ENCODE assay signal across 25 cellular contexts in the genomic region with DNA sequence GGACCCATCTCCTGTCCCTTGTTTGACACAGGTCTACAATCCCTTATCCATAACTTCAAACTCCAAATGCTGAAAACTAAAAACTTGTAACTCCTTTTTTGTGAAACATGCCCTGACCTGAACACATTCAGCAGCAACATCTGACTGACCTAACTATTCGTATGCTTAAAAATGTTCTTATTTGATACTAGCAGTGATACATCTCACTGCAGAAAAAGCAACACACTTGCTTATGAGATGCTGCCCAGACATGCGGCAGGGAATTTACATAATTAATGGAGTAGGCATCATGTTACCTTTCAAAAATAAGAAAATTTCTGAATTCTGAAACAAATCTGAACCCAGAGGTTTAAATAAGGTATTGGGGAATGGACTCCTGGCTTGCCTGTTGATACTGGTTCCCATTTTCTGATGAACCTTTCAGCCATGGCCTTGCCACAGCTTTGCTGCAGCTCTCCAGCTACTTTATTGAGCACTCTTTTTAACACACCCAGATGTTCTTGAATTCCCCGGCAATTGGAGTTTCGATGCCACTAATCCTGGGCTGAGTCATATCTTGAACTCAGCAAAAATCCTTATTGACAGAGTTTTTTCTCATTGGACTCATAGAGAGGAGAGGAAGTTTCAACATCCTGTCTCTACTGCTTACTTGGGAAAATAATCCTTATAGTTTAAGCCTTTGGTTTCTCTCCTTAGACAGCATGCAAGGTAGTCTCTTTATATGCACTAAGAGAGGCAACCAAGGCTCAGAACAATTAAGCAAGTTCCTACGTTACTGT.
A peak's percentile ranks its signal among the peaks of the same experiment; 100 is the strongest.
DNase-seq lines count a peak whose midpoint lies in the region; ATAC-seq and TF ChIP-seq lines count a peak whose summit lies in the region.
"Had no signal": no experiment of that assay in that cellular context is flagged by ENCODE, and none has a peak within 500 bp of the region (broad histone marks: within the 10 kb centered on the region; RNA-seq: fewer than 3 reads in every experiment).

No MANE protein-coding gene starts in this region.

- no peaks in the 10 kb centered on the region for H3K4me1 ChIP-seq in DND-41 (ENCODE audit: insufficient read depth, low read length)
- H3K4me1 ChIP-seq in RWPE2 (ENCODE audit: insufficient read depth, poor library complexity, severe bottlenecking), result no peaks in the 10 kb centered on the region
- H3K4me1 ChIP-seq in fibroblast of lung (ENCODE audit: control insufficient read depth, extremely low read depth, insufficient read depth, low read length), result no peaks in the 10 kb centered on the region
- no peaks in the 10 kb centered on the region for H3K4me1 ChIP-seq in transverse colon

- H3K9ac ChIP-seq in DND-41 (ENCODE audit: low read depth, low read length), result no peak overlapping the region
- H3K9ac ChIP-seq in fibroblast of lung (ENCODE audit: insufficient read depth, low read length), result no peak overlapping the region

- 59 to 78% methylated on average over 5 of the region's 5 CpGs for WGBS in transverse colon (ENCODE audit: low coverage in 1 of 2), 2 donors

- in situ Hi-C loops in transverse colon (cut with MboI; ENCODE audit: low pct_ligation_motif_present in 1 of 4, low pct_unique_long_range_greater_than_20kb in 1 of 4, low sequenced_read_pairs in 3 of 4), result no loop called here

- no peaks in the 10 kb centered on the region for H4K20me1 ChIP-seq in DND-41 (ENCODE audit: insufficient read depth, low read length)
- no peaks in the 10 kb centered on the region for H4K20me1 ChIP-seq in fibroblast of lung (ENCODE audit: control insufficient read depth, extremely low read depth, insufficient read depth, low read length)

- H2AFZ ChIP-seq in DND-41 (ENCODE audit: low read depth, low read length), result peak overlapping the region; percentile 16; the same call in 1 of the 2 replicates
- no peak overlapping the region for H2AFZ ChIP-seq in fibroblast of lung (ENCODE audit: low read length)

- H3K4me3 ChIP-seq in DND-41 (ENCODE audit: low read depth in 1 of 2, low read length in 2 of 2), result no peak overlapping the region
- no peak overlapping the region for H3K4me3 ChIP-seq in RWPE2 (ENCODE audit: severe bottlenecking)
- no peak overlapping the region for H3K4me3 ChIP-seq in fibroblast of lung (replicated peaks in 1 of 4; ENCODE audit: control extremely low read depth in 1 of 4, insufficient read depth in 1 of 4, low read depth in 3 of 4, low read length in 4 of 4)
- H3K4me3 ChIP-seq in retinal pigment epithelial cell (ENCODE audit: low read length), result no peak overlapping the region
- no peak overlapping the region for H3K4me3 ChIP-seq in transverse colon
- H3K4me3 ChIP-seq: ovary, tibial nerve had no signal

- no peak overlapping the region for H3K4me2 ChIP-seq in DND-41 (ENCODE audit: insufficient read depth, low read length)
- no peak overlapping the region for H3K4me2 ChIP-seq in fibroblast of lung (ENCODE audit: extremely low read depth, insufficient read depth, low read length)

- no peak for TF ChIP-seq POLR2A in transverse colon (IDR thresholded peaks at IDR 0.05)

- H3K27me3 ChIP-seq in DND-41 (ENCODE audit: insufficient read depth, low read length, poor library complexity) (no peaks in the 10 kb centered on the region), RWPE2 (ENCODE audit: insufficient read depth, poor library complexity, severe bottlenecking) (no peaks in the 10 kb centered on the region), fibroblast of lung (ENCODE audit: control insufficient read depth, insufficient read depth, low read length) (no peaks in the 10 kb centered on the region), transverse colon (no peaks in the 10 kb centered on the region)
- H3K27me3 ChIP-seq: ovary, tibial nerve had no signal

- TF ChIP-seq EP300 in transverse colon (IDR thresholded peaks at IDR 0.05; ENCODE audit: low read depth), result no peak

- H3K27ac ChIP-seq in DND-41 (ENCODE audit: low read length) (no peak overlapping the region), RWPE2 (ENCODE audit: poor library complexity, severe bottlenecking) (peak overlapping the region; percentile 12), fibroblast of lung (ENCODE audit: insufficient read depth, low read length) (no peak overlapping the region), transverse colon (no peak overlapping the region)
- H3K27ac ChIP-seq: ovary, tibial nerve had no signal

- H3K79me2 ChIP-seq in DND-41 (ENCODE audit: insufficient read depth, low read length) (no peaks in the 10 kb centered on the region), fibroblast of lung (ENCODE audit: control insufficient read depth, insufficient read depth, low read length) (no peaks in the 10 kb centered on the region)

- intact Hi-C loops in transverse colon (cut with DNase I; ENCODE audit: low total_unique reads), result no loop called here

- H3K9me3 ChIP-seq in DND-41 (ENCODE audit: insufficient read depth, low read length, severe bottlenecking), result no peaks in the 10 kb centered on the region
- no peaks in the 10 kb centered on the region for H3K9me3 ChIP-seq in RWPE2 (ENCODE audit: severe bottlenecking)
- no peaks in the 10 kb centered on the region for H3K9me3 ChIP-seq in fibroblast of lung (ENCODE audit: control insufficient read depth, insufficient read depth, low read depth, low read length)
- no peaks in the 10 kb centered on the region for H3K9me3 ChIP-seq in transverse colon
- H3K9me3 ChIP-seq: ovary, tibial nerve had no signal

- TF ChIP-seq CTCF in DND-41 (IDR thresholded peaks at IDR 0.05; ENCODE audit: borderline replicate concordance, extremely low read depth, low read length, poor library complexity, severe bottlenecking) (no peak), RWPE2 (IDR thresholded peaks at IDR 0.05; ENCODE audit: poor library complexity, severe bottlenecking) (no peak), fibroblast of lung (conservative IDR thresholded peaks at IDR 0.05 in 1 of 2, IDR thresholded peaks at IDR 0.05 in 1 of 2; ENCODE audit: low read depth in 1 of 2, low read length in 2 of 2) (no peak), retinal pigment epithelial cell (conservative IDR thresholded peaks at IDR 0.05; ENCODE audit: low read depth, low read length) (no peak), transverse colon (IDR thresholded peaks at IDR 0.05) (no peak)

- no peak for DNase-seq in DND-41
- DNase-seq in RWPE2 (ENCODE audit: low spot score), result no peak
- peak; percentile 36 to 60 for DNase-seq in fibroblast of lung (ENCODE audit: low read depth in 2 of 2)
- DNase-seq in retinal pigment epithelial cell (ENCODE audit: low read depth), result peak; percentile 56
- DNase-seq in transverse colon, result no peak
- no peak for DNase-seq in NCI-H1092 treated with DMSO at 0.1 percent for 48 hours (lab: John Stamatoyannopoulos, UW)
- DNase-seq: activated CD8-positive, alpha-beta T cell treated with anti-CD3 and anti-CD28 coated beads, Interleukin-2, amount 10 ng/mL, durations not matched to agents 7 days and 5 days; activated naive CD4-positive, alpha-beta T cell treated with anti-CD3 and anti-CD28 coated beads, Interleukin-2, amount 50 U/mL, for 16 hours; activated T-cell treated with anti-CD3 and anti-CD28 coated beads, Interleukin-2, amount 50 U/mL, for 48 hours; AML-193; cortex of kidney; DMS79 treated with DMSO at 0.1 percent for 48 hours; left cardiac atrium; mesendoderm; NCI-H1092; NCI-H2081; ovary; stimulated activated CD4-positive, alpha-beta T cell treated with anti-CD3 and anti-CD28 coated beads, Interleukin-1b, Interleukin-23, amount 100 ng/mL, for 48 hours; stimulated activated naive B cell treated with anti-CD40 and anti-IgM and Interleukin-4, amounts not matched to agents 10 μg/mL and 1 μg/mL and 100 μg/mL, for 72 hours had no signal

- H3K36me3 ChIP-seq in DND-41 (ENCODE audit: insufficient read depth, low read length), result no peaks in the 10 kb centered on the region
- no peaks in the 10 kb centered on the region for H3K36me3 ChIP-seq in RWPE2 (ENCODE audit: low read depth)
- H3K36me3 ChIP-seq in fibroblast of lung (ENCODE audit: control insufficient read depth, insufficient read depth, low read length), result no peaks in the 10 kb centered on the region
- no peaks in the 10 kb centered on the region for H3K36me3 ChIP-seq in transverse colon
- H3K36me3 ChIP-seq: ovary, tibial nerve had no signal

- no peak for ATAC-seq in DND-41 (ENCODE audit: insufficient read depth, low read depth)
- peak; percentile 80 for ATAC-seq in RWPE2 (ENCODE audit: low read depth)
- no peak for ATAC-seq in HG03196 (IDR thresholded peaks at IDR 0.05; ENCODE audit: unreplicated experiment)
- no peak for ATAC-seq in HG02571 (IDR thresholded peaks at IDR 0.05; ENCODE audit: unreplicated experiment)
- ATAC-seq: activated CD4-positive, CD25-positive, alpha-beta regulatory T cell treated with anti-CD3 and anti-CD28 coated beads, Interleukin-2, amount 50 U/mL, for 24 hours; activated CD8-positive, alpha-beta T cell treated with anti-CD3 and anti-CD28 coated beads, Interleukin-2, amount 10 ng/mL, durations not matched to agents 7 days and 5 days; left cardiac atrium; natural killer cell treated with Interleukin-12 subunit alpha and Interleukin-12 subunit beta and Interleukin-15 and Interleukin-18, amount 100 ng/mL, for 72 hours; sciatic nerve; stimulated activated naive B cell treated with anti-CD40 and anti-IgM and Interleukin-4, amounts not matched to agents 10 μg/mL and 1 μg/mL and 100 μg/mL, for 72 hours had no signal

Comparison
In these comparisons a context has a peak if more than half of its experiments do, and no peak if none do; other contexts are left out.
1. DNase-seq: peak in fibroblast of lung (2 of 2) and retinal pigment epithelial cell (single experiment); none in DND-41 (single experiment), RWPE2 (single experiment), transverse colon (single experiment) and NCI-H1092 treated with DMSO at 0.1 percent for 48 hours (single experiment).